Comparison of ENCODE assay signal across 10 cellular contexts in genomic region chr9:19840953-19841352, GRCh38. TPM values are rescaled to one million over a fixed set of nuclear protein-coding genes. Genes with fewer than 3 reads are reported as not detected.
"Had no signal": no experiment of that assay in that cellular context is flagged by ENCODE, and none has a peak within 500 bp of the region (broad histone marks: within the 10 kb centered on the region; RNA-seq: fewer than 3 reads in every experiment).

No MANE protein-coding gene starts in this region.

- H3K4me1 ChIP-seq: HAP-1 had no signal

- ATAC-seq: HCT116 had no signal

- H3K4me3 ChIP-seq: GM23248, HAP-1 had no signal

- H3K4me2 ChIP-seq: KMS-11 had no signal

- FAIRE-seq: HTR-8/SVneo had no signal

- DNase-seq: GM23248, GOT3, H7, HFFc6, Karpas-422 had no signal

- H3K27ac ChIP-seq: GM23248, KMS-11 had no signal

- H3K36me3 ChIP-seq: HAP-1 had no signal

- H3K9me3 ChIP-seq: HAP-1 had no signal

- H2AFZ ChIP-seq: GM23248 had no signal

- H3K9ac ChIP-seq: GM23248, KMS-11 had no signal

RNA-seq across cellular contexts. Expression of gene SLC24A2, which starts 52.1 kb away (rescaled TPM):
- total RNA-seq: GM23248, HFFc6, HT-29 had no signal
- polyA plus RNA-seq: GM23248 had no signal
